In genomic region chr11:67400942-67401494, GRCh38 we compare ENCODE assay signal across 8 cellular contexts. TPM values are rescaled to one million over a fixed set of nuclear protein-coding genes. Genes with fewer than 3 reads are reported as not detected.
A peak's percentile ranks its signal among the peaks of the same experiment; 100 is the strongest.
DNase-seq lines count a peak whose midpoint lies in the region; ATAC-seq, FAIRE-seq and TF ChIP-seq lines count a peak whose summit lies in the region.

No MANE protein-coding gene starts in this region.

- DNase-seq in T-helper 2 cell treated with Interferon-gamma antibody and Interleukin-4, amounts not matched to agents 5 μg/mL and 100 μg/mL, for 36 hours (ENCODE audit: low spot score) = no peak
- DNase-seq in T-helper 2 cell (no peak), bronchial epithelial cell (ENCODE audit: low read depth) (no peak), mucosa of descending colon (no peak), AML-193 (lab: John Stamatoyannopoulos, UW) (no peak), GF-D8 (lab: John Stamatoyannopoulos, UW) (no peak), ecto neural progenitor cell (ENCODE audit: low spot score) (no peak)

- no peaks in the 10 kb centered on the region for H3K27me3 Mint-ChIP-seq in T-helper 2 cell treated with Interferon-gamma antibody and Interleukin-4, amounts not matched to agents 5 μg/mL and 100 μg/mL, for 36 hours (ENCODE audit: low read depth)

- intact Hi-C loops in mucosa of descending colon (cut with DNase I, micrococcal nuclease) = no loop called here

- no peaks in the 10 kb centered on the region for H3K9me3 ChIP-seq in mucosa of descending colon

- no peaks in the 10 kb centered on the region for H3K9me3 Mint-ChIP-seq in T-helper 2 cell treated with Interferon-gamma antibody and Interleukin-4, amounts not matched to agents 5 μg/mL and 100 μg/mL, for 36 hours

- ATAC-seq in HG03571 (IDR thresholded peaks at IDR 0.05; ENCODE audit: unreplicated experiment) (peak; percentile 9), mucosa of descending colon (peak; percentile 0)

- peaks cover 30% of the 10 kb centered on the region for H3K4me1 ChIP-seq in mucosa of descending colon (ENCODE audit: low read depth)

- peaks cover 59% of the 10 kb centered on the region for H3K36me3 Mint-ChIP-seq in T-helper 2 cell treated with Interferon-gamma antibody and Interleukin-4, amounts not matched to agents 5 μg/mL and 100 μg/mL, for 36 hours (ENCODE audit: low read depth)

- no peak for FAIRE-seq in bronchial epithelial cell (lab: Jason Lieb, UNC)

- no peaks in the 10 kb centered on the region for H3K27me3 ChIP-seq in bronchial epithelial cell (ENCODE audit: control insufficient read depth, insufficient read depth, low read length)

- peak overlapping the region; percentile 90 for H3K4me3 Mint-ChIP-seq in T-helper 2 cell treated with Interferon-gamma antibody and Interleukin-4, amounts not matched to agents 5 μg/mL and 100 μg/mL, for 36 hours

- no peak for TF ChIP-seq CTCF in bronchial epithelial cell (IDR thresholded peaks at IDR 0.05; ENCODE audit: insufficient read depth, low read length, severe bottlenecking)
- TF ChIP-seq CTCF in mucosa of descending colon (IDR thresholded peaks at IDR 0.05) = no peak

- peaks cover 34% of the 10 kb centered on the region for H3K4me1 Mint-ChIP-seq in T-helper 2 cell treated with Interferon-gamma antibody and Interleukin-4, amounts not matched to agents 5 μg/mL and 100 μg/mL, for 36 hours (ENCODE audit: low read depth)

- H3K27ac Mint-ChIP-seq in T-helper 2 cell treated with Interferon-gamma antibody and Interleukin-4, amounts not matched to agents 5 μg/mL and 100 μg/mL, for 36 hours = no peak overlapping the region

- H3K4me3 ChIP-seq in bronchial epithelial cell (ENCODE audit: low read depth, low read length) (peak overlapping the region; percentile 94), mucosa of descending colon (peak overlapping the region; percentile 76)

- H3K36me3 ChIP-seq in bronchial epithelial cell (ENCODE audit: control insufficient read depth, insufficient read depth, low read length) (peaks cover 23% of the 10 kb centered on the region), mucosa of descending colon (ENCODE audit: low read depth) (peaks cover 8% of the 10 kb centered on the region)

RNA-seq across cellular contexts. Expression of gene PPP1CA, which starts 0.6 kb away (rescaled TPM):
- total RNA-seq in bronchial epithelial cell (209 and 225 TPM in 2 replicates), mucosa of descending colon (100 to 1,000 TPM; 130 to 239 (median 209) TPM)

RNA-seq across cellular contexts. Expression of gene TBC1D10C, which starts 2.9 kb away (rescaled TPM):
- total RNA-seq in bronchial epithelial cell (not detected in 2 replicates), mucosa of descending colon (1 to 10 TPM; 5.0 to 8.4 (median 5.3) TPM)

RNA-seq across cellular contexts. Expression of gene RAD9A, which starts 9.2 kb away (rescaled TPM):
- total RNA-seq in bronchial epithelial cell (8.7 and 10.8 TPM in 2 replicates), mucosa of descending colon (10 to 100 TPM; 27.9 to 39.3 (median 29.1) TPM)

RNA-seq across cellular contexts. Expression of gene CARNS1, which starts 14.5 kb away (rescaled TPM):
- total RNA-seq in bronchial epithelial cell (under 0.01 TPM in 1 of 2 replicates, not detected in the other), mucosa of descending colon (under 1 TPM; 0.26 to 0.89 (median 0.70) TPM)

RNA-seq across cellular contexts. Expression of gene RPS6KB2, which starts 27.3 kb away (rescaled TPM):
- total RNA-seq in bronchial epithelial cell = 62.9 and 98.6 TPM in 2 replicates
- total RNA-seq in mucosa of descending colon = 10 to 100 TPM; 43.1 to 51.6 (median 45.4) TPM
